ENCODE assay signal across 1 cellular context in the genomic region with DNA sequence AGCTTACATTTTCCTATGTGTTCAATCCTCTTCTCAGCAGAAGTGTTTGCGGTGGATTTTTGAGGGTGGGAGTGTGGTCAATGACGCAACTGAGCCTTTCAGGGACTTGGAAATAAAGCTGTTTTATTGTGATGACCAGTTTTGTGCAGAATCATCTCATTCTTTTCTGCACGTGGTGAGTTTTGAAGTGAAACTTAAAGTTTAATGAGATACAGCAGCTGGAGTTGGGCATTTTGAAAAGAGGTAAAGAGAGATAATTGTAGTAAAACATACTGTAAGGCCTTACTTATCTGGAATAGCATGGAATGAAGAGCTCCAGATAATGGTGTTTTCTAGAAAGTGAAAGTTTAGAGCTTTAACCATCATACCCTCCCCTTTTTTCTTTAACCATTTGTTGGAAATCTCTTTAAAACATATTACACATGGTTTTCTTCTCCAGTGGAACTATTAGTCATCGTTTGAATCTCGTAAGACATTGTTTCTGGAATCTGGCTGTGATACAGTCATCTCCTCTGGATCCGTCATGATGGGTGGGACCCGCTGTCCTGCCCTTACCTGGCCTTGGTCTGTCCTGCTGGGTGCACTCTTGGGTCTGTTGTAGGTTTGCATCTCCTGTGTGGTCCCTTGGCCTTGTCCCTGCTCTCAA.
TF ChIP-seq lines count a peak whose summit lies in the region.

No MANE protein-coding gene starts in this region.

TF ChIP-seq in HEK293, 187 proteins besides CTCF, POLR2A, EP300 and RAD21 (continued from another document):
- TF ChIP-seq, protein P1, sequence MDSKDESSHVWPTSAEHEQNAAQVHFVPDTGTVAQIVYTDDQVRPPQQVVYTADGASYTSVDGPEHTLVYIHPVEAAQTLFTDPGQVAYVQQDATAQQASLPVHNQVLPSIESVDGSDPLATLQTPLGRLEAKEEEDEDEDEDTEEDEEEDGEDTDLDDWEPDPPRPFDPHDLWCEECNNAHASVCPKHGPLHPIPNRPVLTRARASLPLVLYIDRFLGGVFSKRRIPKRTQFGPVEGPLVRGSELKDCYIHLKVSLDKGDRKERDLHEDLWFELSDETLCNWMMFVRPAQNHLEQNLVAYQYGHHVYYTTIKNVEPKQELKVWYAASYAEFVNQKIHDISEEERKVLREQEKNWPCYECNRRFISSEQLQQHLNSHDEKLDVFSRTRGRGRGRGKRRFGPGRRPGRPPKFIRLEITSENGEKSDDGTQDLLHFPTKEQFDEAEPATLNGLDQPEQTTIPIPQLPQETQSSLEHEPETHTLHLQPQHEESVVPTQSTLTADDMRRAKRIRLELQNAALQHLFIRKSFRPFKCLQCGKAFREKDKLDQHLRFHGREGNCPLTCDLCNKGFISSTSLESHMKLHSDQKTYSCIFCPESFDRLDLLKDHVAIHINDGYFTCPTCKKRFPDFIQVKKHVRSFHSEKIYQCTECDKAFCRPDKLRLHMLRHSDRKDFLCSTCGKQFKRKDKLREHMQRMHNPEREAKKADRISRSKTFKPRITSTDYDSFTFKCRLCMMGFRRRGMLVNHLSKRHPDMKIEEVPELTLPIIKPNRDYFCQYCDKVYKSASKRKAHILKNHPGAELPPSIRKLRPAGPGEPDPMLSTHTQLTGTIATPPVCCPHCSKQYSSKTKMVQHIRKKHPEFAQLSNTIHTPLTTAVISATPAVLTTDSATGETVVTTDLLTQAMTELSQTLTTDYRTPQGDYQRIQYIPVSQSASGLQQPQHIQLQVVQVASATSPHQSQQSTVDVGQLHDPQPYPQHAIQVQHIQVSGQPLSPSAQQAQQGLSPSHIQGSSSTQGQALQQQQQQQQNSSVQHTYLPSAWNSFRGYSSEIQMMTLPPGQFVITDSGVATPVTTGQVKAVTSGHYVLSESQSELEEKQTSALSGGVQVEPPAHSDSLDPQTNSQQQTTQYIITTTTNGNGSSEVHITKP (tag by site-specific recombination; IDR thresholded peaks at IDR 0.05), result no peak
- TF ChIP-seq ZNF629 (tag by site-specific recombination; IDR thresholded peaks at IDR 0.05) (no peak), ZFP3 (tag by site-specific recombination; IDR thresholded peaks at IDR 0.05; ENCODE audit: low read depth) (no peak), ZNF416 (tag by site-specific recombination; IDR thresholded peaks at IDR 0.05) (no peak), ZBTB44 (tag by site-specific recombination; IDR thresholded peaks at IDR 0.05) (no peak), ZNF148 (tag by site-specific recombination; IDR thresholded peaks at IDR 0.05; ENCODE audit: borderline replicate concordance) (no peak), TCF7L2 (IDR thresholded peaks at IDR 0.05; ENCODE audit: borderline replicate concordance, low read depth, low read length) (no peak), ZNF664 (tag by site-specific recombination; IDR thresholded peaks at IDR 0.05) (peak; percentile 62; the same call in 1 of the 2 replicates), MEIS1 (CRISPR knock-in tag; IDR thresholded peaks at IDR 0.05; ENCODE audit: borderline replicate concordance) (no peak), SETDB1 (IDR thresholded peaks at IDR 0.05; ENCODE audit: insufficient read length, low read length) (no peak), HOXC10 (CRISPR knock-in tag; IDR thresholded peaks at IDR 0.05) (no peak), TRIM28 (IDR thresholded peaks at IDR 0.05; ENCODE audit: borderline replicate concordance, low read length) (0 out of 2 replicates have a peak, but pooled peaks have one; percentile 21), IKZF3 (tag by site-specific recombination; IDR thresholded peaks at IDR 0.05) (no peak), ZNF394 (tag by site-specific recombination; IDR thresholded peaks at IDR 0.05; ENCODE audit: borderline replicate concordance) (no peak), PRDM1 (tag by site-specific recombination; IDR thresholded peaks at IDR 0.05) (0 out of 2 replicates have a peak, but pooled peaks have one; percentile 8), ZNF776 (tag by site-specific recombination; IDR thresholded peaks at IDR 0.05; ENCODE audit: borderline replicate concordance) (no peak), ZIC2 (tag by site-specific recombination; IDR thresholded peaks at IDR 0.05) (no peak), ZNF600 (tag by site-specific recombination; IDR thresholded peaks at IDR 0.05) (peak; percentile 92), ZNF555 (tag by site-specific recombination; conservative IDR thresholded peaks at IDR 0.05) (no peak), ZNF140 (tag by site-specific recombination; IDR thresholded peaks at IDR 0.05) (no peak), ZNF548 (tag by site-specific recombination; IDR thresholded peaks at IDR 0.05) (no peak), ZFP69B (tag by site-specific recombination; IDR thresholded peaks at IDR 0.05) (peak; percentile 50; the same call in 1 of the 2 replicates), ZBTB7A (tag by site-specific recombination; IDR thresholded peaks at IDR 0.05; ENCODE audit: low read depth) (no peak), GLIS1 (tag by site-specific recombination; IDR thresholded peaks at IDR 0.05) (no peak)
- TF ChIP-seq, protein P2, sequence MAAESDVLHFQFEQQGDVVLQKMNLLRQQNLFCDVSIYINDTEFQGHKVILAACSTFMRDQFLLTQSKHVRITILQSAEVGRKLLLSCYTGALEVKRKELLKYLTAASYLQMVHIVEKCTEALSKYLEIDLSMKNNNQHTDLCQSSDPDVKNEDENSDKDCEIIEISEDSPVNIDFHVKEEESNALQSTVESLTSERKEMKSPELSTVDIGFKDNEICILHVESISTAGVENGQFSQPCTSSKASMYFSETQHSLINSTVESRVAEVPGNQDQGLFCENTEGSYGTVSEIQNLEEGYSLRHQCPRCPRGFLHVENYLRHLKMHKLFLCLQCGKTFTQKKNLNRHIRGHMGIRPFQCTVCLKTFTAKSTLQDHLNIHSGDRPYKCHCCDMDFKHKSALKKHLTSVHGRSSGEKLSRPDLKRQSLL (tag by site-specific recombination; IDR thresholded peaks at IDR 0.05), result no peak
- TF ChIP-seq, protein P3, sequence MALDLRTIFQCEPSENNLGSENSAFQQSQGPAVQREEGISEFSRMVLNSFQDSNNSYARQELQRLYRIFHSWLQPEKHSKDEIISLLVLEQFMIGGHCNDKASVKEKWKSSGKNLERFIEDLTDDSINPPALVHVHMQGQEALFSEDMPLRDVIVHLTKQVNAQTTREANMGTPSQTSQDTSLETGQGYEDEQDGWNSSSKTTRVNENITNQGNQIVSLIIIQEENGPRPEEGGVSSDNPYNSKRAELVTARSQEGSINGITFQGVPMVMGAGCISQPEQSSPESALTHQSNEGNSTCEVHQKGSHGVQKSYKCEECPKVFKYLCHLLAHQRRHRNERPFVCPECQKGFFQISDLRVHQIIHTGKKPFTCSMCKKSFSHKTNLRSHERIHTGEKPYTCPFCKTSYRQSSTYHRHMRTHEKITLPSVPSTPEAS (tag by site-specific recombination; IDR thresholded peaks at IDR 0.05), result no peak
- TF ChIP-seq, protein P4, sequence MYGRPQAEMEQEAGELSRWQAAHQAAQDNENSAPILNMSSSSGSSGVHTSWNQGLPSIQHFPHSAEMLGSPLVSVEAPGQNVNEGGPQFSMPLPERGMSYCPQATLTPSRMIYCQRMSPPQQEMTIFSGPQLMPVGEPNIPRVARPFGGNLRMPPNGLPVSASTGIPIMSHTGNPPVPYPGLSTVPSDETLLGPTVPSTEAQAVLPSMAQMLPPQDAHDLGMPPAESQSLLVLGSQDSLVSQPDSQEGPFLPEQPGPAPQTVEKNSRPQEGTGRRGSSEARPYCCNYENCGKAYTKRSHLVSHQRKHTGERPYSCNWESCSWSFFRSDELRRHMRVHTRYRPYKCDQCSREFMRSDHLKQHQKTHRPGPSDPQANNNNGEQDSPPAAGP (tag by site-specific recombination; IDR thresholded peaks at IDR 0.05), result no peak
